Comparison of ENCODE assay signal across 1 cellular context in the genomic region with DNA sequence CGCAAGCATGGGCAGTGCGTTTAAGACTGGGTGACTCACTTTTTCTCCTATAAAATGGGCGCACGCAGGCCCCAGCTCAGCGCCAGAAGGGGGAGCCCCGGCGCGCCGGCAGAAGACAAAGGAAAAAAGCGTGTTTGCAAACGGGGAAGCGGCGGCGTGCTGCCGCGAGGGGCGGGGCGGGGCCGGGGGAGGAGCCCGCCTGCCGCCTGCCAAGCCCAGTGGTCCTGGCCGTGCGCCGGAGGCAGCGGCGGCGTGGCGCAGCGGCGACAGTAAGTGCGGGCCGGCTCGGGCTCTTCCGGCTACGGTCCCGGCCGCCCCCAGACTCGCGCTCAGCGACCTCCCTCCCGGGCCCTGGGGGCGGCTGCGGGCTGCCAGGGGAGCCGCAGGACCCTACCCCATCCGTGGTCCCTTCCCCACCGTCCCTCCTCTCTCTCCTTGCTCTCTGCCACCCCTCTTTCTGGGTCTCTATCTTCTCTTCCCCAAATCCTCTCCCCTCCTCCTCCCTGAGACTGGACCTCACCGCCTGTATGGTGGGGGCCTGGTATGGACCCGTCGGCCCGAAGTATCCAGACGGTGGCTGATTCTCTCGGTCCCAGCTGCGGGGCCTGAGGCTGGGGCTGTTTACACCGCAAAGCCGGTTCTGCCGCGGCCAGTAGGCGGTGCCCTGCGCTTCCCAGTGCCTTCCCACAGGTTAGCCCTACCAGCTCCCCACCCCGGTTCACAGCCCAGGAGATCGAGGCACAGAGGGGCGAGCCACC.
TF ChIP-seq lines count a peak whose summit lies in the region.

A gene (plus strand): TSS at position 218 of the 758 bp plus-strand sequence. CDS start 51 bp downstream, at position 269.

TF ChIP-seq in K562, 482 proteins besides CTCF, POLR2A, EP300 and RAD21 (continued from another document and continues in another):
- TF ChIP-seq, protein P1, sequence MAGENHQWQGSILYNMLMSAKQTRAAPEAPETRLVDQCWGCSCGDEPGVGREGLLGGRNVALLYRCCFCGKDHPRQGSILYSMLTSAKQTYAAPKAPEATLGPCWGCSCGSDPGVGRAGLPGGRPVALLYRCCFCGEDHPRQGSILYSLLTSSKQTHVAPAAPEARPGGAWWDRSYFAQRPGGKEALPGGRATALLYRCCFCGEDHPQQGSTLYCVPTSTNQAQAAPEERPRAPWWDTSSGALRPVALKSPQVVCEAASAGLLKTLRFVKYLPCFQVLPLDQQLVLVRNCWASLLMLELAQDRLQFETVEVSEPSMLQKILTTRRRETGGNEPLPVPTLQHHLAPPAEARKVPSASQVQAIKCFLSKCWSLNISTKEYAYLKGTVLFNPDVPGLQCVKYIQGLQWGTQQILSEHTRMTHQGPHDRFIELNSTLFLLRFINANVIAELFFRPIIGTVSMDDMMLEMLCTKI (IDR thresholded peaks at IDR 0.05; ENCODE audit: partially characterized antibody) = no peak
- TF ChIP-seq BCL6 (CRISPR knock-in tag; IDR thresholded peaks at IDR 0.05) (no peak), MCM7 (IDR thresholded peaks at IDR 0.05) (no peak), ZNF644 (tag; IDR thresholded peaks at IDR 0.05; ENCODE audit: low read depth) (no peak), TCF7 (IDR thresholded peaks at IDR 0.05; ENCODE audit: borderline replicate concordance) (no peak), ZNF75A (CRISPR knock-in tag; IDR thresholded peaks at IDR 0.05) (no peak), NFIX (CRISPR knock-in tag; IDR thresholded peaks at IDR 0.05; ENCODE audit: low read depth) (no peak), ZBTB8A (IDR thresholded peaks at IDR 0.05; ENCODE audit: partially characterized antibody) (no peak), ZNF212 (CRISPR knock-in tag; IDR thresholded peaks at IDR 0.05) (no peak), HDAC3 (IDR thresholded peaks at IDR 0.05; ENCODE audit: borderline replicate concordance, partially characterized antibody) (no peak), TAF15 (IDR thresholded peaks at IDR 0.05; ENCODE audit: low read depth, low read length) (0 out of 2 replicates have a peak, but pooled peaks have one; percentile 18), ZNF57 (CRISPR knock-in tag; IDR thresholded peaks at IDR 0.05) (no peak), IRF2 (CRISPR knock-in tag; IDR thresholded peaks at IDR 0.05) (no peak), MTA2 (IDR thresholded peaks at IDR 0.05; ENCODE audit: low read depth) (no peak), SMAD3 (CRISPR knock-in tag; conservative IDR thresholded peaks at IDR 0.05) (no peak), U2AF2 (optimal IDR thresholded peaks at IDR 0.05; ENCODE audit: low read depth, low read length) (no peak), SRSF3 (IDR thresholded peaks at IDR 0.05; ENCODE audit: insufficient read depth, low read length) (no peak), HDAC1 (IDR thresholded peaks at IDR 0.05) (peak; percentile 81 to 89; a peak in 3 of 4 replicates), HLTF (IDR thresholded peaks at IDR 0.05) (no peak), OTX1 (CRISPR knock-in tag; IDR thresholded peaks at IDR 0.05) (peak; percentile 95), STAT5A (IDR thresholded peaks at IDR 0.05; ENCODE audit: borderline replicate concordance, low read length) (no peak), SUPT5H (IDR thresholded peaks at IDR 0.05) (peak; percentile 67; the same call in 1 of the 2 replicates), FOSL1 (tag; conservative IDR thresholded peaks at IDR 0.05) (peak; percentile 63), ESRRA (IDR thresholded peaks at IDR 0.05; ENCODE audit: borderline replicate concordance, low read depth) (peak; percentile 73; the same call in 1 of the 2 replicates), HDGF (IDR thresholded peaks at IDR 0.05) (peak; percentile 89; the same call in 1 of the 2 replicates), RBM25 (IDR thresholded peaks at IDR 0.05; ENCODE audit: low read depth, low read length, severe bottlenecking) (peak; percentile 98), CTBP1 (IDR thresholded peaks at IDR 0.05; ENCODE audit: borderline replicate concordance) (peak; percentile 74), GTF2E2 (tag; IDR thresholded peaks at IDR 0.05) (peak; percentile 18; the same call in 1 of the 2 replicates)
- TF ChIP-seq, protein P2, sequence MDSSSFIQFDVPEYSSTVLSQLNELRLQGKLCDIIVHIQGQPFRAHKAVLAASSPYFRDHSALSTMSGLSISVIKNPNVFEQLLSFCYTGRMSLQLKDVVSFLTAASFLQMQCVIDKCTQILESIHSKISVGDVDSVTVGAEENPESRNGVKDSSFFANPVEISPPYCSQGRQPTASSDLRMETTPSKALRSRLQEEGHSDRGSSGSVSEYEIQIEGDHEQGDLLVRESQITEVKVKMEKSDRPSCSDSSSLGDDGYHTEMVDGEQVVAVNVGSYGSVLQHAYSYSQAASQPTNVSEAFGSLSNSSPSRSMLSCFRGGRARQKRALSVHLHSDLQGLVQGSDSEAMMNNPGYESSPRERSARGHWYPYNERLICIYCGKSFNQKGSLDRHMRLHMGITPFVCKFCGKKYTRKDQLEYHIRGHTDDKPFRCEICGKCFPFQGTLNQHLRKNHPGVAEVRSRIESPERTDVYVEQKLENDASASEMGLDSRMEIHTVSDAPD (CRISPR knock-in tag; IDR thresholded peaks at IDR 0.05) = no peak
- TF ChIP-seq, protein P3, sequence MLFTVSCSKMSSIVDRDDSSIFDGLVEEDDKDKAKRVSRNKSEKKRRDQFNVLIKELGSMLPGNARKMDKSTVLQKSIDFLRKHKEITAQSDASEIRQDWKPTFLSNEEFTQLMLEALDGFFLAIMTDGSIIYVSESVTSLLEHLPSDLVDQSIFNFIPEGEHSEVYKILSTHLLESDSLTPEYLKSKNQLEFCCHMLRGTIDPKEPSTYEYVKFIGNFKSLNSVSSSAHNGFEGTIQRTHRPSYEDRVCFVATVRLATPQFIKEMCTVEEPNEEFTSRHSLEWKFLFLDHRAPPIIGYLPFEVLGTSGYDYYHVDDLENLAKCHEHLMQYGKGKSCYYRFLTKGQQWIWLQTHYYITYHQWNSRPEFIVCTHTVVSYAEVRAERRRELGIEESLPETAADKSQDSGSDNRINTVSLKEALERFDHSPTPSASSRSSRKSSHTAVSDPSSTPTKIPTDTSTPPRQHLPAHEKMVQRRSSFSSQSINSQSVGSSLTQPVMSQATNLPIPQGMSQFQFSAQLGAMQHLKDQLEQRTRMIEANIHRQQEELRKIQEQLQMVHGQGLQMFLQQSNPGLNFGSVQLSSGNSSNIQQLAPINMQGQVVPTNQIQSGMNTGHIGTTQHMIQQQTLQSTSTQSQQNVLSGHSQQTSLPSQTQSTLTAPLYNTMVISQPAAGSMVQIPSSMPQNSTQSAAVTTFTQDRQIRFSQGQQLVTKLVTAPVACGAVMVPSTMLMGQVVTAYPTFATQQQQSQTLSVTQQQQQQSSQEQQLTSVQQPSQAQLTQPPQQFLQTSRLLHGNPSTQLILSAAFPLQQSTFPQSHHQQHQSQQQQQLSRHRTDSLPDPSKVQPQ (CRISPR knock-in tag; IDR thresholded peaks at IDR 0.05; ENCODE audit: borderline replicate concordance) = no peak
- TF ChIP-seq, protein P4, sequence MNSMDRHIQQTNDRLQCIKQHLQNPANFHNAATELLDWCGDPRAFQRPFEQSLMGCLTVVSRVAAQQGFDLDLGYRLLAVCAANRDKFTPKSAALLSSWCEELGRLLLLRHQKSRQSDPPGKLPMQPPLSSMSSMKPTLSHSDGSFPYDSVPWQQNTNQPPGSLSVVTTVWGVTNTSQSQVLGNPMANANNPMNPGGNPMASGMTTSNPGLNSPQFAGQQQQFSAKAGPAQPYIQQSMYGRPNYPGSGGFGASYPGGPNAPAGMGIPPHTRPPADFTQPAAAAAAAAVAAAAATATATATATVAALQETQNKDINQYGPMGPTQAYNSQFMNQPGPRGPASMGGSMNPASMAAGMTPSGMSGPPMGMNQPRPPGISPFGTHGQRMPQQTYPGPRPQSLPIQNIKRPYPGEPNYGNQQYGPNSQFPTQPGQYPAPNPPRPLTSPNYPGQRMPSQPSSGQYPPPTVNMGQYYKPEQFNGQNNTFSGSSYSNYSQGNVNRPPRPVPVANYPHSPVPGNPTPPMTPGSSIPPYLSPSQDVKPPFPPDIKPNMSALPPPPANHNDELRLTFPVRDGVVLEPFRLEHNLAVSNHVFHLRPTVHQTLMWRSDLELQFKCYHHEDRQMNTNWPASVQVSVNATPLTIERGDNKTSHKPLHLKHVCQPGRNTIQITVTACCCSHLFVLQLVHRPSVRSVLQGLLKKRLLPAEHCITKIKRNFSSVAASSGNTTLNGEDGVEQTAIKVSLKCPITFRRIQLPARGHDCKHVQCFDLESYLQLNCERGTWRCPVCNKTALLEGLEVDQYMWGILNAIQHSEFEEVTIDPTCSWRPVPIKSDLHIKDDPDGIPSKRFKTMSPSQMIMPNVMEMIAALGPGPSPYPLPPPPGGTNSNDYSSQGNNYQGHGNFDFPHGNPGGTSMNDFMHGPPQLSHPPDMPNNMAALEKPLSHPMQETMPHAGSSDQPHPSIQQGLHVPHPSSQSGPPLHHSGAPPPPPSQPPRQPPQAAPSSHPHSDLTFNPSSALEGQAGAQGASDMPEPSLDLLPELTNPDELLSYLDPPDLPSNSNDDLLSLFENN (IDR thresholded peaks at IDR 0.05; ENCODE audit: low read depth in 2 of 2, low read length in 2 of 2) = peak in 1 of 2 experiments; percentile 62; a peak in 2 of 4 replicates
- TF ChIP-seq, protein P5, sequence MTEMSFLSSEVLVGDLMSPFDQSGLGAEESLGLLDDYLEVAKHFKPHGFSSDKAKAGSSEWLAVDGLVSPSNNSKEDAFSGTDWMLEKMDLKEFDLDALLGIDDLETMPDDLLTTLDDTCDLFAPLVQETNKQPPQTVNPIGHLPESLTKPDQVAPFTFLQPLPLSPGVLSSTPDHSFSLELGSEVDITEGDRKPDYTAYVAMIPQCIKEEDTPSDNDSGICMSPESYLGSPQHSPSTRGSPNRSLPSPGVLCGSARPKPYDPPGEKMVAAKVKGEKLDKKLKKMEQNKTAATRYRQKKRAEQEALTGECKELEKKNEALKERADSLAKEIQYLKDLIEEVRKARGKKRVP (CRISPR knock-in tag; IDR thresholded peaks at IDR 0.05) = no peak
- TF ChIP-seq, protein P6, sequence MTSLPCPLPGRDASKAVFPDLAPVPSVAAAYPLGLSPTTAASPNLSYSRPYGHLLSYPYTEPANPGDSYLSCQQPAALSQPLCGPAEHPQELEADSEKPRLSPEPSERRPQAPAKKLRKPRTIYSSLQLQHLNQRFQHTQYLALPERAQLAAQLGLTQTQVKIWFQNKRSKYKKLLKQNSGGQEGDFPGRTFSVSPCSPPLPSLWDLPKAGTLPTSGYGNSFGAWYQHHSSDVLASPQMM (CRISPR knock-in tag; IDR thresholded peaks at IDR 0.05) = no peak
- TF ChIP-seq, protein P7, sequence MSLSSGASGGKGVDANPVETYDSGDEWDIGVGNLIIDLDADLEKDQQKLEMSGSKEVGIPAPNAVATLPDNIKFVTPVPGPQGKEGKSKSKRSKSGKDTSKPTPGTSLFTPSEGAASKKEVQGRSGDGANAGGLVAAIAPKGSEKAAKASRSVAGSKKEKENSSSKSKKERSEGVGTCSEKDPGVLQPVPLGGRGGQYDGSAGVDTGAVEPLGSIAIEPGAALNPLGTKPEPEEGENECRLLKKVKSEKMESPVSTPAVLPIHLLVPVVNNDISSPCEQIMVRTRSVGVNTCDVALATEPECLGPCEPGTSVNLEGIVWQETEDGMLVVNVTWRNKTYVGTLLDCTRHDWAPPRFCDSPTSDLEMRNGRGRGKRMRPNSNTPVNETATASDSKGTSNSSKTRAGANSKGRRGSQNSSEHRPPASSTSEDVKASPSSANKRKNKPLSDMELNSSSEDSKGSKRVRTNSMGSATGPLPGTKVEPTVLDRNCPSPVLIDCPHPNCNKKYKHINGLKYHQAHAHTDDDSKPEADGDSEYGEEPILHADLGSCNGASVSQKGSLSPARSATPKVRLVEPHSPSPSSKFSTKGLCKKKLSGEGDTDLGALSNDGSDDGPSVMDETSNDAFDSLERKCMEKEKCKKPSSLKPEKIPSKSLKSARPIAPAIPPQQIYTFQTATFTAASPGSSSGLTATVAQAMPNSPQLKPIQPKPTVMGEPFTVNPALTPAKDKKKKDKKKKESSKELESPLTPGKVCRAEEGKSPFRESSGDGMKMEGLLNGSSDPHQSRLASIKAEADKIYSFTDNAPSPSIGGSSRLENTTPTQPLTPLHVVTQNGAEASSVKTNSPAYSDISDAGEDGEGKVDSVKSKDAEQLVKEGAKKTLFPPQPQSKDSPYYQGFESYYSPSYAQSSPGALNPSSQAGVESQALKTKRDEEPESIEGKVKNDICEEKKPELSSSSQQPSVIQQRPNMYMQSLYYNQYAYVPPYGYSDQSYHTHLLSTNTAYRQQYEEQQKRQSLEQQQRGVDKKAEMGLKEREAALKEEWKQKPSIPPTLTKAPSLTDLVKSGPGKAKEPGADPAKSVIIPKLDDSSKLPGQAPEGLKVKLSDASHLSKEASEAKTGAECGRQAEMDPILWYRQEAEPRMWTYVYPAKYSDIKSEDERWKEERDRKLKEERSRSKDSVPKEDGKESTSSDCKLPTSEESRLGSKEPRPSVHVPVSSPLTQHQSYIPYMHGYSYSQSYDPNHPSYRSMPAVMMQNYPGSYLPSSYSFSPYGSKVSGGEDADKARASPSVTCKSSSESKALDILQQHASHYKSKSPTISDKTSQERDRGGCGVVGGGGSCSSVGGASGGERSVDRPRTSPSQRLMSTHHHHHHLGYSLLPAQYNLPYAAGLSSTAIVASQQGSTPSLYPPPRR (CRISPR knock-in tag; IDR thresholded peaks at IDR 0.05; ENCODE audit: borderline replicate concordance) = no peak
- TF ChIP-seq, protein P8, sequence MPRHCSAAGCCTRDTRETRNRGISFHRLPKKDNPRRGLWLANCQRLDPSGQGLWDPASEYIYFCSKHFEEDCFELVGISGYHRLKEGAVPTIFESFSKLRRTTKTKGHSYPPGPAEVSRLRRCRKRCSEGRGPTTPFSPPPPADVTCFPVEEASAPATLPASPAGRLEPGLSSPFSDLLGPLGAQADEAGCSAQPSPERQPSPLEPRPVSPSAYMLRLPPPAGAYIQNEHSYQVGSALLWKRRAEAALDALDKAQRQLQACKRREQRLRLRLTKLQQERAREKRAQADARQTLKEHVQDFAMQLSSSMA (CRISPR knock-in tag; IDR thresholded peaks at IDR 0.05) = no peak
- TF ChIP-seq, protein P9, sequence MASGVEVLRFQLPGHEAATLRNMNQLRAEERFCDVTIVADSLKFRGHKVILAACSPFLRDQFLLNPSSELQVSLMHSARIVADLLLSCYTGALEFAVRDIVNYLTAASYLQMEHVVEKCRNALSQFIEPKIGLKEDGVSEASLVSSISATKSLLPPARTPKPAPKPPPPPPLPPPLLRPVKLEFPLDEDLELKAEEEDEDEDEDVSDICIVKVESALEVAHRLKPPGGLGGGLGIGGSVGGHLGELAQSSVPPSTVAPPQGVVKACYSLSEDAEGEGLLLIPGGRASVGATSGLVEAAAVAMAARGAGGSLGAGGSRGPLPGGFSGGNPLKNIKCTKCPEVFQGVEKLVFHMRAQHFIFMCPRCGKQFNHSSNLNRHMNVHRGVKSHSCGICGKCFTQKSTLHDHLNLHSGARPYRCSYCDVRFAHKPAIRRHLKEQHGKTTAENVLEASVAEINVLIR (CRISPR knock-in tag; IDR thresholded peaks at IDR 0.05) = no peak
